In genomic region chr17:35433075-35433894, GRCh38 we compare ENCODE assay signal across 1 cellular context.
TF ChIP-seq lines count a peak whose summit lies in the region.

No MANE protein-coding gene starts in this region.

TF ChIP-seq in GM23338, 12 proteins besides CTCF, POLR2A, EP300 and RAD21 (continued from another document):
- TF ChIP-seq ZNF462 (CRISPR knock-in tag; IDR thresholded peaks at IDR 0.05) (no peak), ZNF331 (CRISPR knock-in tag; IDR thresholded peaks at IDR 0.05; ENCODE audit: low read depth) (no peak), EZH2phosphoT487 (IDR thresholded peaks at IDR 0.05; ENCODE audit: unreplicated experiment) (no peak), POLR2AphosphoS5 (IDR thresholded peaks at IDR 0.05; ENCODE audit: low read depth) (peak; percentile 60), JUNB (IDR thresholded peaks at IDR 0.05; ENCODE audit: unreplicated experiment) (no peak), NANOG (IDR thresholded peaks at IDR 0.05; ENCODE audit: borderline replicate concordance) (peak; percentile 91), ETS1 (IDR thresholded peaks at IDR 0.05) (peak; percentile 37)
- TF ChIP-seq, protein P1, sequence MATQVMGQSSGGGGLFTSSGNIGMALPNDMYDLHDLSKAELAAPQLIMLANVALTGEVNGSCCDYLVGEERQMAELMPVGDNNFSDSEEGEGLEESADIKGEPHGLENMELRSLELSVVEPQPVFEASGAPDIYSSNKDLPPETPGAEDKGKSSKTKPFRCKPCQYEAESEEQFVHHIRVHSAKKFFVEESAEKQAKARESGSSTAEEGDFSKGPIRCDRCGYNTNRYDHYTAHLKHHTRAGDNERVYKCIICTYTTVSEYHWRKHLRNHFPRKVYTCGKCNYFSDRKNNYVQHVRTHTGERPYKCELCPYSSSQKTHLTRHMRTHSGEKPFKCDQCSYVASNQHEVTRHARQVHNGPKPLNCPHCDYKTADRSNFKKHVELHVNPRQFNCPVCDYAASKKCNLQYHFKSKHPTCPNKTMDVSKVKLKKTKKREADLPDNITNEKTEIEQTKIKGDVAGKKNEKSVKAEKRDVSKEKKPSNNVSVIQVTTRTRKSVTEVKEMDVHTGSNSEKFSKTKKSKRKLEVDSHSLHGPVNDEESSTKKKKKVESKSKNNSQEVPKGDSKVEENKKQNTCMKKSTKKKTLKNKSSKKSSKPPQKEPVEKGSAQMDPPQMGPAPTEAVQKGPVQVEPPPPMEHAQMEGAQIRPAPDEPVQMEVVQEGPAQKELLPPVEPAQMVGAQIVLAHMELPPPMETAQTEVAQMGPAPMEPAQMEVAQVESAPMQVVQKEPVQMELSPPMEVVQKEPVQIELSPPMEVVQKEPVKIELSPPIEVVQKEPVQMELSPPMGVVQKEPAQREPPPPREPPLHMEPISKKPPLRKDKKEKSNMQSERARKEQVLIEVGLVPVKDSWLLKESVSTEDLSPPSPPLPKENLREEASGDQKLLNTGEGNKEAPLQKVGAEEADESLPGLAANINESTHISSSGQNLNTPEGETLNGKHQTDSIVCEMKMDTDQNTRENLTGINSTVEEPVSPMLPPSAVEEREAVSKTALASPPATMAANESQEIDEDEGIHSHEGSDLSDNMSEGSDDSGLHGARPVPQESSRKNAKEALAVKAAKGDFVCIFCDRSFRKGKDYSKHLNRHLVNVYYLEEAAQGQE (IDR thresholded peaks at IDR 0.05; ENCODE audit: unreplicated experiment) = no peak
TF ChIP-seq in GM23338: peak in this region for 3.
